In genomic region chr11:125079878-125080530, GRCh38 we compare ENCODE assay signal across 15 cellular contexts. TPM values are rescaled to one million over a fixed set of nuclear protein-coding genes. Genes with fewer than 3 reads are reported as not detected.
A peak's percentile ranks its signal among the peaks of the same experiment; 100 is the strongest.
DNase-seq lines count a peak whose midpoint lies in the region; ATAC-seq, FAIRE-seq and TF ChIP-seq lines count a peak whose summit lies in the region.
"Had no signal": no experiment of that assay in that cellular context is flagged by ENCODE, and none has a peak within 500 bp of the region (broad histone marks: within the 10 kb centered on the region; RNA-seq: fewer than 3 reads in every experiment).

No MANE protein-coding gene starts in this region.

- no peak overlapping the region for H3K27ac Mint-ChIP-seq in astrocyte (ENCODE audit: unreplicated experiment)
- peak overlapping the region; percentile 51 for H3K27ac Mint-ChIP-seq in neural progenitor cell
- H3K27ac Mint-ChIP-seq in activated CD4-positive, alpha-beta T cell treated with anti-CD3 and anti-CD28 coated beads, Interleukin-2, amount 10 ng/mL, durations not matched to agents 7 days and 5 days: no peak overlapping the region
- H3K27ac Mint-ChIP-seq: B cell; CD8-positive, alpha-beta T cell; GM23338 had no signal

- POLR2A ChIA-PET in GM10248 (lab: Yijun Ruan, JAX): no interaction called here
- POLR2A ChIA-PET in activated CD4-positive, alpha-beta T cell treated with anti-CD3 and anti-CD28 coated beads, Interleukin-2, amount 10 ng/mL, durations not matched to agents 7 days and 5 days (lab: Charles Lee): no interaction called here

- peaks cover 30% of the 10 kb centered on the region for H3K27me3 Mint-ChIP-seq in astrocyte (ENCODE audit: low read depth, unreplicated experiment)
- H3K27me3 Mint-ChIP-seq in neural progenitor cell (ENCODE audit: insufficient read depth, low read depth): peaks cover 10% of the 10 kb centered on the region
- H3K27me3 Mint-ChIP-seq in activated CD4-positive, alpha-beta T cell treated with anti-CD3 and anti-CD28 coated beads, Interleukin-2, amount 10 ng/mL, durations not matched to agents 7 days and 5 days: no peaks in the 10 kb centered on the region
- H3K27me3 Mint-ChIP-seq: B cell had no signal

- no peak overlapping the region for H3K14ac ChIP-seq in trophoblast cell (ENCODE audit: low read length)

- ATAC-seq in upper lobe of right lung: no peak
- ATAC-seq: CD8-positive, alpha-beta T cell had no signal

- in situ Hi-C loops in GM13976 (cut with MboI; ENCODE audit: low sequenced_read_pairs, unreplicated experiment): no loop called here

- H3K9me3 Mint-ChIP-seq in astrocyte (ENCODE audit: unreplicated experiment) (peaks cover 2% of the 10 kb centered on the region), neural progenitor cell (no peaks in the 10 kb centered on the region)
- no peaks in the 10 kb centered on the region for H3K9me3 Mint-ChIP-seq in activated CD4-positive, alpha-beta T cell treated with anti-CD3 and anti-CD28 coated beads, Interleukin-2, amount 10 ng/mL, durations not matched to agents 7 days and 5 days
- H3K9me3 Mint-ChIP-seq: CD8-positive, alpha-beta T cell; GM23338; H9 had no signal

- H4K20me1 ChIP-seq in astrocyte (ENCODE audit: insufficient read depth, low read length) (no peaks in the 10 kb centered on the region), neural progenitor cell (ENCODE audit: low read depth) (no peaks in the 10 kb centered on the region)

- H3K4me3 Mint-ChIP-seq in astrocyte (ENCODE audit: unreplicated experiment) (no peak overlapping the region), neural progenitor cell (no peak overlapping the region)
- no peak overlapping the region for H3K4me3 Mint-ChIP-seq in activated CD4-positive, alpha-beta T cell treated with anti-CD3 and anti-CD28 coated beads, Interleukin-2, amount 10 ng/mL, durations not matched to agents 7 days and 5 days
- H3K4me3 Mint-ChIP-seq: B cell; CD8-positive, alpha-beta T cell; GM23338; H9 had no signal

- DNase-seq in GM10248 (ENCODE audit: extremely low spot score) (peak; percentile 9), astrocyte (ENCODE audit: low read depth) (no peak), neural progenitor cell (ENCODE audit: low spot score) (no peak), upper lobe of right lung (peak; percentile 53), trophoblast cell (no peak), GM13976 (ENCODE audit: low spot score) (no peak)
- DNase-seq in activated CD4-positive, alpha-beta T cell treated with anti-CD3 and anti-CD28 coated beads, Interleukin-2, amount 10 ng/mL, durations not matched to agents 7 days and 5 days: no peak
- DNase-seq: COR-L47, GF-D8, H9, IMR-90 had no signal

- no peak overlapping the region for H3K23ac ChIP-seq in trophoblast cell (ENCODE audit: low read length)

- H3K36me3 ChIP-seq in astrocyte (ENCODE audit: insufficient read depth, low read length) (no peaks in the 10 kb centered on the region), neural progenitor cell (no peaks in the 10 kb centered on the region), upper lobe of right lung (no peaks in the 10 kb centered on the region), trophoblast cell (ENCODE audit: control insufficient read depth in 1 of 2, insufficient read depth in 2 of 2, low read length in 2 of 2) (no peaks in the 10 kb centered on the region)

- H3K79me1 ChIP-seq in trophoblast cell (ENCODE audit: low read length): no peaks in the 10 kb centered on the region

- peaks cover 37% of the 10 kb centered on the region for H3K4me1 ChIP-seq in astrocyte (ENCODE audit: insufficient read depth, low read length)
- peaks cover 4% of the 10 kb centered on the region for H3K4me1 ChIP-seq in neural progenitor cell
- H3K4me1 ChIP-seq in upper lobe of right lung: no peaks in the 10 kb centered on the region
- H3K4me1 ChIP-seq in trophoblast cell (ENCODE audit: control insufficient read depth in 1 of 2, insufficient read depth in 2 of 2, low read length in 2 of 2): peaks cover 6 to 8% of the 10 kb centered on the region in 2 experiments

- H4K12ac ChIP-seq in trophoblast cell (ENCODE audit: low read depth, low read length): no peak overlapping the region

- H3K9me3 ChIP-seq in astrocyte (ENCODE audit: insufficient read depth, low read depth, low read length) (no peaks in the 10 kb centered on the region), neural progenitor cell (ENCODE audit: low read depth) (no peaks in the 10 kb centered on the region), upper lobe of right lung (no peaks in the 10 kb centered on the region), trophoblast cell (ENCODE audit: insufficient read depth, low read depth, low read length) (no peaks in the 10 kb centered on the region)

- no peak overlapping the region for H3K18ac ChIP-seq in trophoblast cell (ENCODE audit: low read length)

- H3K79me2 ChIP-seq in astrocyte (ENCODE audit: insufficient read depth, low read length) (no peaks in the 10 kb centered on the region), neural progenitor cell (ENCODE audit: low read depth) (no peaks in the 10 kb centered on the region), trophoblast cell (ENCODE audit: control insufficient read depth, insufficient read depth, low read length, poor library complexity) (no peaks in the 10 kb centered on the region)

- H3F3A ChIP-seq in neural progenitor cell (ENCODE audit: low read depth): no peaks in the 10 kb centered on the region

- no peak for FAIRE-seq in astrocyte (lab: Jason Lieb, UNC)
- FAIRE-seq: A204.1 had no signal

- H3K36me3 Mint-ChIP-seq in astrocyte (ENCODE audit: low read depth, unreplicated experiment): no peaks in the 10 kb centered on the region
- no peaks in the 10 kb centered on the region for H3K36me3 Mint-ChIP-seq in neural progenitor cell
- H3K36me3 Mint-ChIP-seq in activated CD4-positive, alpha-beta T cell treated with anti-CD3 and anti-CD28 coated beads, Interleukin-2, amount 10 ng/mL, durations not matched to agents 7 days and 5 days (ENCODE audit: low read depth): no peaks in the 10 kb centered on the region
- H3K36me3 Mint-ChIP-seq: CD8-positive, alpha-beta T cell had no signal

- H3K4me1 Mint-ChIP-seq in astrocyte (ENCODE audit: low read depth, unreplicated experiment): peaks cover 26% of the 10 kb centered on the region
- peaks cover 7% of the 10 kb centered on the region for H3K4me1 Mint-ChIP-seq in neural progenitor cell
- H3K4me1 Mint-ChIP-seq in activated CD4-positive, alpha-beta T cell treated with anti-CD3 and anti-CD28 coated beads, Interleukin-2, amount 10 ng/mL, durations not matched to agents 7 days and 5 days: no peaks in the 10 kb centered on the region
- H3K4me1 Mint-ChIP-seq: B cell had no signal

- no peak overlapping the region for H4K8ac ChIP-seq in trophoblast cell (ENCODE audit: low read depth, low read length)

- no peak overlapping the region for H2BK5ac ChIP-seq in trophoblast cell (ENCODE audit: low read depth, low read length, poor library complexity)

- no peak overlapping the region for H2AFZ ChIP-seq in astrocyte (ENCODE audit: low read depth, low read length)
- no peak overlapping the region for H2AFZ ChIP-seq in neural progenitor cell (replicated peaks)
- no peak overlapping the region for H2AFZ ChIP-seq in trophoblast cell (ENCODE audit: insufficient read depth, low read length, poor library complexity)
- H2AFZ ChIP-seq: GM23338 had no signal

- no peaks in the 10 kb centered on the region for H3K27me3 ChIP-seq in astrocyte (ENCODE audit: insufficient read depth, low read length)
- H3K27me3 ChIP-seq in neural progenitor cell: no peaks in the 10 kb centered on the region
- H3K27me3 ChIP-seq in upper lobe of right lung: no peaks in the 10 kb centered on the region
- H3K27me3 ChIP-seq in trophoblast cell (ENCODE audit: insufficient read depth, low read length): no peaks in the 10 kb centered on the region

- H2BK120ac ChIP-seq in trophoblast cell (ENCODE audit: insufficient read depth, low read length, poor library complexity): no peak overlapping the region

- H2BK12ac ChIP-seq in trophoblast cell (ENCODE audit: low read length): no peak overlapping the region

- H2AK5ac ChIP-seq in trophoblast cell (ENCODE audit: low read length): no peak overlapping the region

- H3K4me2 ChIP-seq in astrocyte (ENCODE audit: low read length) (peak overlapping the region; percentile 72), neural progenitor cell (no peak overlapping the region), trophoblast cell (ENCODE audit: low read length) (no peak overlapping the region)
- H3K4me2 ChIP-seq: GM23338 had no signal

- no peak overlapping the region for H3K4me3 ChIP-seq in astrocyte (ENCODE audit: insufficient read depth, low read depth, low read length)
- H3K4me3 ChIP-seq in neural progenitor cell: no peak overlapping the region
- H3K4me3 ChIP-seq in upper lobe of right lung: no peak overlapping the region
- no peak overlapping the region for H3K4me3 ChIP-seq in trophoblast cell (ENCODE audit: low read depth, low read length)
- H3K4me3 ChIP-seq: GM23338 had no signal

- WGBS in trophoblast cell (ENCODE audit: extremely low coverage, insufficient coverage, insufficient read length): no CpG with 5 or more reads among the region's 12 CpGs

- H4K91ac ChIP-seq in trophoblast cell (ENCODE audit: low read depth, low read length): no peak overlapping the region

- CTCF ChIA-PET in GM10248 (lab: Yijun Ruan, JAX): interaction anchor here (1.5 to 2.9 kb wide), 2 partner anchors 8 to 11 kb away, joined by 4 to 11 read pairs; no protein-coding TSS in a partner anchor
- CTCF ChIA-PET in activated CD4-positive, alpha-beta T cell treated with anti-CD3 and anti-CD28 coated beads, Interleukin-2, amount 10 ng/mL, durations not matched to agents 7 days and 5 days (lab: Charles Lee): interaction anchor here (4.1 kb wide), 1 partner anchor 11 kb away, joined by 14 read pairs; no protein-coding TSS in a partner anchor

- TF ChIP-seq CTCF in GM10248 (IDR thresholded peaks at IDR 0.05; ENCODE audit: control extremely low read depth, extremely low read depth, low read depth, missing control alignments): no peak
- TF ChIP-seq CTCF in astrocyte (IDR thresholded peaks at IDR 0.05; ENCODE audit: insufficient read depth, low read depth, low read length): no peak
- TF ChIP-seq CTCF in neural progenitor cell (IDR thresholded peaks at IDR 0.05): no peak
- no peak for TF ChIP-seq CTCF in upper lobe of right lung (IDR thresholded peaks at IDR 0.05)
- TF ChIP-seq CTCF in GM13976 (IDR thresholded peaks at IDR 0.05; ENCODE audit: borderline replicate concordance, control extremely low read depth, extremely low read depth, insufficient read depth, missing control alignments): no peak

- H3K9ac ChIP-seq in astrocyte (ENCODE audit: low read length): peak overlapping the region; percentile 22
- H3K9ac ChIP-seq in neural progenitor cell: no peak overlapping the region
- H3K9ac ChIP-seq in trophoblast cell (ENCODE audit: low read length): no peak overlapping the region

- no peak overlapping the region for H3K4ac ChIP-seq in trophoblast cell (ENCODE audit: low read depth, low read length)

- H3K27ac ChIP-seq in astrocyte (ENCODE audit: low read depth, low read length): peak overlapping the region; percentile 55
- H3K27ac ChIP-seq in neural progenitor cell: no peak overlapping the region
- H3K27ac ChIP-seq in upper lobe of right lung: no peak overlapping the region
- H3K27ac ChIP-seq in trophoblast cell (ENCODE audit: low read depth, low read length): no peak overlapping the region

- intact Hi-C loops in upper lobe of right lung (cut with DNase I): no loop called here

RNA-seq across cellular contexts. Expression of gene SLC37A2, which starts 16.9 kb away (rescaled TPM):
- 0.62 and 1.3 TPM in 2 replicates for total RNA-seq in astrocyte
- 1.4 and 3.3 TPM in 2 replicates for total RNA-seq in neural progenitor cell (ENCODE audit: low replicate concordance)
- total RNA-seq in upper lobe of right lung: 25.1 TPM
- polyA plus RNA-seq in trophoblast cell (2013): 0.10 and 0.12 TPM in 2 replicates
- under 1 TPM; 0.60 to 0.73 TPM for total RNA-seq in activated CD4-positive, alpha-beta T cell treated with anti-CD3 and anti-CD28 coated beads, Interleukin-2, amount 10 ng/mL, durations not matched to agents 7 days and 5 days

RNA-seq across cellular contexts. Expression of gene TMEM218, which starts 31.4 kb away (rescaled TPM):
- total RNA-seq in astrocyte (11.6 and 11.9 TPM in 2 replicates), neural progenitor cell (ENCODE audit: low replicate concordance) (44.1 and 47.9 TPM in 2 replicates), upper lobe of right lung (19.0 TPM)
- polyA plus RNA-seq in trophoblast cell (2013): 5.1 and 5.5 TPM in 2 replicates
- 10 to 100 TPM; 16.3 to 16.9 TPM for total RNA-seq in activated CD4-positive, alpha-beta T cell treated with anti-CD3 and anti-CD28 coated beads, Interleukin-2, amount 10 ng/mL, durations not matched to agents 7 days and 5 days

Comparison
In these comparisons a context has a peak if more than half of its experiments do, and no peak if none do; other contexts are left out.
1. DNase-seq: peak in GM10248 (single experiment) and upper lobe of right lung (single experiment); none in astrocyte (single experiment), neural progenitor cell (single experiment), trophoblast cell (0 of 2), activated CD4-positive, alpha-beta T cell treated with anti-CD3 and anti-CD28 coated beads, Interleukin-2, amount 10 ng/mL, durations not matched to agents 7 days and 5 days (single experiment) and GM13976 (single experiment).